ENCODE assay signal across 8 cellular contexts in genomic region chr18:44895176-44895798, GRCh38.
DNase-seq lines count a peak whose midpoint lies in the region; ATAC-seq, FAIRE-seq and TF ChIP-seq lines count a peak whose summit lies in the region.

No MANE protein-coding gene starts in this region.

- H3K27me3 ChIP-seq in BJ (ENCODE audit: control insufficient read depth, insufficient read depth, low read length) (no peaks in the 10 kb centered on the region), SJSA1 (replicated peaks) (no peaks in the 10 kb centered on the region)

- H3K4me1 ChIP-seq in SJSA1 (replicated peaks), result peaks cover 20% of the 10 kb centered on the region

- CTCF ChIA-PET in BJ (lab: Yijun Ruan, JAX), result interaction anchor here (0.6 to 0.8 kb wide), 2 partner anchors 195 to 815 kb away, joined by 3 read pairs; no protein-coding TSS in a partner anchor

- TF ChIP-seq CTCF in BJ (IDR thresholded peaks at IDR 0.05; ENCODE audit: insufficient read depth, low read depth, low read length), result peak; percentile 46

- H3K27ac ChIP-seq in SJSA1, result no peak overlapping the region

- peak; percentile 87 for FAIRE-seq in GM12892 (lab: Jason Lieb, UNC)

- H3K4me3 ChIP-seq in BJ (ENCODE audit: low read depth, low read length), result no peak overlapping the region
- no peak overlapping the region for H3K4me3 ChIP-seq in SJSA1

- no peak for TF ChIP-seq POLR2A in GM12892 (IDR thresholded peaks at IDR 0.05; ENCODE audit: low read depth, low read length)

- ATAC-seq in esophagus mucosa, result peak; percentile 69

- H3K36me3 ChIP-seq in BJ (ENCODE audit: control insufficient read depth, insufficient read depth, low read length) (no peaks in the 10 kb centered on the region), SJSA1 (no peaks in the 10 kb centered on the region; the same call in 1 of the 2 replicates)

- DNase-seq in BJ (ENCODE audit: low read depth) (no peak), GM12892 (ENCODE audit: insufficient read length) (no peak), HT-29 (ENCODE audit: low spot score) (peak; percentile 27), SJSA1 (ENCODE audit: low read depth in 1 of 2, low spot score in 2 of 2) (peak; percentile 49 to 54), pons (ENCODE audit: low spot score) (peak; percentile 83), T1000 (lab: John Stamatoyannopoulos, UW) (no peak), SW 1271 (lab: John Stamatoyannopoulos, UW) (no peak)

- no peaks in the 10 kb centered on the region for H3K9me3 ChIP-seq in SJSA1 (replicated peaks)

- POLR2A ChIA-PET in BJ (lab: Charles Lee), result interaction anchor here (0.6 kb wide), 1 partner anchor 27 kb away, joined by 3 read pairs; no protein-coding TSS in a partner anchor

Comparison
In these comparisons a context has a peak if more than half of its experiments do, and no peak if none do; other contexts are left out.
1. DNase-seq: peak in HT-29 (single experiment), SJSA1 (2 of 2) and pons (single experiment); none in BJ (single experiment), GM12892 (single experiment), T1000 (single experiment) and SW 1271 (0 of 2).